Comparison of ENCODE assay signal across 27 cellular contexts in the genomic region with DNA sequence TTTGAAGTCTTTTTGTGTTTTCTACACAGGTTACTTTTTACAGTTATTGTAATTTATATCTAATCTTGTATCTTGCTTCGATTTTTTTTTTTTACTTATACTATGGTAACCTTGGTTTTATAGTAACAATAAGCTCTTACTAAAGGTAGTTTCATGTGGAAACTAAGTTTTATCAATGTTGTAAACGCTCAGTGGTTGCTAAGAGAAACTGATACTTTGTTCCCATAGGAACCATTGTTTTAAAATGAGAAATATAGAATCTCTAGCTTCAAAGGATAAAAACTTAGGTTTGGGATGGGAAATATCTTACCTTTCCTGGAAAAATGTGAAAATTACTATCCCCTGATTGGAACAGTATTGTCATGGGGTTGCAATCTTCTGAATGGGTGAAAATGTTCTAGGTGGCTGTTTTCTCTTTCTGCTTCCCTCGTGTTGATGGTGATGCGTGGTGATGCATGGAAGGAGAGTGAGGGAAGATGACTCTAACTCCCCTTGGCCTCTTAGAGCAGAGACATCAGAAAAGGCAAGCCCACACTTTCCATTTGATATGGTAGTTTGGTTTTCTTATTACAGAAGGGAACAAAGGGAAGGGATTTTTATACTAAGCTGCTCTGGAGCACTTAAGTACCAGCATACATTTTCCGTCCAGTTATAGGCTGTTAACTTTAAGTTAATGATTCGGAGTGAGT. TPM values are rescaled to one million over a fixed set of nuclear protein-coding genes. Genes with fewer than 3 reads are reported as not detected.
A peak's percentile ranks its signal among the peaks of the same experiment; 100 is the strongest.
DNase-seq lines count a peak whose midpoint lies in the region; ATAC-seq and TF ChIP-seq lines count a peak whose summit lies in the region.
"Had no signal": no experiment of that assay in that cellular context is flagged by ENCODE, and none has a peak within 500 bp of the region (broad histone marks: within the 10 kb centered on the region; RNA-seq: fewer than 3 reads in every experiment).

No MANE protein-coding gene starts in this region.

- no peaks in the 10 kb centered on the region for H3K9me3 ChIP-seq in CD4-positive, alpha-beta T cell (ENCODE audit: control insufficient read depth, low read length)
- H3K9me3 ChIP-seq in OCI-LY7 (ENCODE audit: low read length) (no peaks in the 10 kb centered on the region), SJCRH30 (replicated peaks) (no peaks in the 10 kb centered on the region)
- H3K9me3 ChIP-seq: adrenal gland, BE2C, body of pancreas, SJSA1, spleen had no signal

- POLR2A ChIA-PET in activated CD4-positive, alpha-beta memory T cell treated with anti-CD3 and anti-CD28 coated beads for 36 hours (lab: Charles Lee), result interaction anchor here (1.0 to 1.9 kb wide), 8 partner anchors 24 to 96 kb away, joined by 3 to 9 read pairs (median 4); no protein-coding TSS in a partner anchor
- POLR2A ChIA-PET in activated CD4-positive, alpha-beta memory T cell treated with anti-CD3 and anti-CD28 coated beads, Interleukin-2, amount 10 ng/mL, durations not matched to agents 7 days and 5 days (lab: Charles Lee), result interaction anchor here (1.3 kb wide), 1 partner anchor 24 kb away, joined by 4 read pairs; no protein-coding TSS in a partner anchor
- POLR2A ChIA-PET in CD4-positive, alpha-beta T cell (lab: Charles Lee), result no interaction called here
- POLR2A ChIA-PET in OCI-LY7 (lab: Charles Lee), result interaction anchor here (0.7 to 6.8 kb wide), 10 partner anchors 9 to 969 kb away, joined by 3 to 74 read pairs (median 4); no protein-coding TSS in a partner anchor

- peak; percentile 34 for ATAC-seq in CD4-positive, alpha-beta T cell (ENCODE audit: poor library complexity)
- no peak for ATAC-seq in naive B cell (ENCODE audit: low read depth in 2 of 2)
- ATAC-seq: body of pancreas, GM23338, left cardiac atrium, right cardiac atrium had no signal

- CTCF ChIA-PET in activated CD4-positive, alpha-beta memory T cell treated with anti-CD3 and anti-CD28 coated beads for 36 hours (lab: Charles Lee), result interaction anchor here (0.7 to 2.2 kb wide), 5 partner anchors 16 to 159 kb away, joined by 3 to 8 read pairs (median 3); no protein-coding TSS in a partner anchor
- CTCF ChIA-PET in activated CD4-positive, alpha-beta memory T cell treated with anti-CD3 and anti-CD28 coated beads, Interleukin-2, amount 10 ng/mL, durations not matched to agents 7 days and 5 days (lab: Charles Lee), result no interaction called here
- CTCF ChIA-PET in CD4-positive, alpha-beta T cell (lab: Charles Lee), result interaction anchor here (1.4 kb wide), 1 partner anchor 24 kb away, joined by 4 read pairs; no protein-coding TSS in a partner anchor
- CTCF ChIA-PET in OCI-LY7 (lab: Charles Lee; ENCODE audit: unreplicated experiment), result interaction anchor here (0.6 to 0.8 kb wide), 2 partner anchors 8 to 61 kb away, joined by 3 read pairs; no protein-coding TSS in a partner anchor

- DNase-seq in activated CD4-positive, alpha-beta memory T cell treated with anti-CD3 and anti-CD28 coated beads for 36 hours, result peak; percentile 55
- no peak for DNase-seq in activated CD4-positive, alpha-beta memory T cell treated with anti-CD3 and anti-CD28 coated beads, Interleukin-2, amount 10 ng/mL, durations not matched to agents 7 days and 5 days
- DNase-seq in CD4-positive, alpha-beta T cell, result no peak
- DNase-seq in OCI-LY7 (ENCODE audit: low spot score) (no peak), naive B cell (no peak), NCI-H146 treated with DMSO at 0.1 percent for 48 hours (lab: John Stamatoyannopoulos, UW; ENCODE audit: unreplicated experiment) (no peak), SJCRH30 (no peak), HuH-7.5 (ENCODE audit: low spot score) (no peak)
- DNase-seq: ACHN, adrenal gland, BE2C, body of pancreas, dermis blood vessel endothelial cell, HFFc6, KBM-7, left cardiac atrium, NCI-H1105 treated with DMSO at 0.1 percent for 48 hours, NCI-H2029, NCI-H345, right cardiac atrium, spleen, substantia nigra had no signal

- no peaks in the 10 kb centered on the region for H3K9me2 ChIP-seq in OCI-LY7 (ENCODE audit: insufficient read depth, low read length)

- intact Hi-C loops in activated CD4-positive, alpha-beta memory T cell treated with anti-CD3 and anti-CD28 coated beads for 36 hours (cut with micrococcal nuclease), result loop anchor here (1.0 kb wide), 8 partner anchors 24 to 138 kb away; partner anchors contain the start of gene BACH2
- intact Hi-C loops in CD4-positive, alpha-beta T cell (cut with DNase I, micrococcal nuclease), result no loop called here
- intact Hi-C loops in OCI-LY7 (cut with micrococcal nuclease; ENCODE audit: unreplicated experiment), result no loop called here

- H3K36me3 Mint-ChIP-seq in activated CD4-positive, alpha-beta memory T cell treated with anti-CD3 and anti-CD28 coated beads for 36 hours, result no peaks in the 10 kb centered on the region
- H3K36me3 Mint-ChIP-seq in activated CD4-positive, alpha-beta memory T cell treated with anti-CD3 and anti-CD28 coated beads, Interleukin-2, amount 10 ng/mL, durations not matched to agents 7 days and 5 days (ENCODE audit: low read depth), result no peaks in the 10 kb centered on the region
- no peaks in the 10 kb centered on the region for H3K36me3 Mint-ChIP-seq in CD4-positive, alpha-beta T cell (ENCODE audit: low read depth)
- peaks cover 0 to 5% of the 10 kb centered on the region in 2 donors for H3K36me3 Mint-ChIP-seq in naive B cell
- H3K36me3 Mint-ChIP-seq: type B pancreatic cell had no signal

- no peak for TF ChIP-seq CTCF in CD4-positive, alpha-beta T cell (IDR thresholded peaks at IDR 0.05)
- TF ChIP-seq CTCF in OCI-LY7 (conservative IDR thresholded peaks at IDR 0.05; ENCODE audit: low read length), result no peak

- peaks cover 35% of the 10 kb centered on the region for H3K4me1 Mint-ChIP-seq in activated CD4-positive, alpha-beta memory T cell treated with anti-CD3 and anti-CD28 coated beads for 36 hours (ENCODE audit: low read depth)
- peaks cover 10% of the 10 kb centered on the region for H3K4me1 Mint-ChIP-seq in activated CD4-positive, alpha-beta memory T cell treated with anti-CD3 and anti-CD28 coated beads, Interleukin-2, amount 10 ng/mL, durations not matched to agents 7 days and 5 days
- peaks cover 16% of the 10 kb centered on the region for H3K4me1 Mint-ChIP-seq in CD4-positive, alpha-beta T cell (ENCODE audit: low read depth)
- peaks cover 41 to 68% (median 50%) of the 10 kb centered on the region in 3 donors for H3K4me1 Mint-ChIP-seq in naive B cell
- H3K4me1 Mint-ChIP-seq: GM23338, neural crest cell had no signal

- H3K36me3 ChIP-seq in OCI-LY7 (ENCODE audit: insufficient read depth, low read length) (no peaks in the 10 kb centered on the region), SJCRH30 (no peaks in the 10 kb centered on the region)
- H3K36me3 ChIP-seq: adrenal gland, BE2C, SJSA1, spleen had no signal

- H3K27ac ChIP-seq in CD4-positive, alpha-beta T cell (ENCODE audit: low read depth, low read length), result no peak overlapping the region
- no peak overlapping the region for H3K27ac ChIP-seq in OCI-LY7 (ENCODE audit: low read depth, low read length, poor library complexity, severe bottlenecking)
- no peak overlapping the region for H3K27ac ChIP-seq in SJCRH30
- H3K27ac ChIP-seq: adrenal gland, body of pancreas, hepatocyte, SJSA1, spleen had no signal

- peak overlapping the region; percentile 49 for H3K27ac Mint-ChIP-seq in activated CD4-positive, alpha-beta memory T cell treated with anti-CD3 and anti-CD28 coated beads for 36 hours
- H3K27ac Mint-ChIP-seq in activated CD4-positive, alpha-beta memory T cell treated with anti-CD3 and anti-CD28 coated beads, Interleukin-2, amount 10 ng/mL, durations not matched to agents 7 days and 5 days, result no peak overlapping the region
- no peak overlapping the region for H3K27ac Mint-ChIP-seq in CD4-positive, alpha-beta T cell
- H3K27ac Mint-ChIP-seq in naive B cell, result peak overlapping the region in 5 of 6 donors; percentile 30 to 88 (median 74)
- H3K27ac Mint-ChIP-seq: GM23338, HFFc6, type B pancreatic cell had no signal

- no TSS peak for BruUV-seq in OCI-LY7 (replicated peaks; lab: Mats Ljungman, UMichigan)

- peak overlapping the region; percentile 51 for H3K4me2 ChIP-seq in OCI-LY7 (ENCODE audit: low read length)
- H3K4me2 ChIP-seq: GM23338, hepatocyte had no signal

- H2AFZ ChIP-seq in OCI-LY7 (ENCODE audit: low read length), result peak overlapping the region; percentile 66
- H2AFZ ChIP-seq: hepatocyte had no signal

- H3K27me3 Mint-ChIP-seq in activated CD4-positive, alpha-beta memory T cell treated with anti-CD3 and anti-CD28 coated beads for 36 hours, result no peaks in the 10 kb centered on the region
- H3K27me3 Mint-ChIP-seq in activated CD4-positive, alpha-beta memory T cell treated with anti-CD3 and anti-CD28 coated beads, Interleukin-2, amount 10 ng/mL, durations not matched to agents 7 days and 5 days, result peaks cover 4% of the 10 kb centered on the region
- no peaks in the 10 kb centered on the region for H3K27me3 Mint-ChIP-seq in CD4-positive, alpha-beta T cell
- H3K27me3 Mint-ChIP-seq in naive B cell, result no peaks in the 10 kb centered on the region
- H3K27me3 Mint-ChIP-seq: type B pancreatic cell had no signal

- no peak overlapping the region for H3K4me3 Mint-ChIP-seq in activated CD4-positive, alpha-beta memory T cell treated with anti-CD3 and anti-CD28 coated beads for 36 hours
- H3K4me3 Mint-ChIP-seq in activated CD4-positive, alpha-beta memory T cell treated with anti-CD3 and anti-CD28 coated beads, Interleukin-2, amount 10 ng/mL, durations not matched to agents 7 days and 5 days, result no peak overlapping the region
- no peak overlapping the region for H3K4me3 Mint-ChIP-seq in CD4-positive, alpha-beta T cell
- H3K4me3 Mint-ChIP-seq in naive B cell, result peak overlapping the region in 2 of 8 donors; percentile 0 to 18
- H3K4me3 Mint-ChIP-seq: GM23338, HFFc6, neural crest cell, type B pancreatic cell had no signal

- H3K9me3 Mint-ChIP-seq in activated CD4-positive, alpha-beta memory T cell treated with anti-CD3 and anti-CD28 coated beads for 36 hours, result no peaks in the 10 kb centered on the region
- H3K9me3 Mint-ChIP-seq in activated CD4-positive, alpha-beta memory T cell treated with anti-CD3 and anti-CD28 coated beads, Interleukin-2, amount 10 ng/mL, durations not matched to agents 7 days and 5 days, result no peaks in the 10 kb centered on the region
- H3K9me3 Mint-ChIP-seq in CD4-positive, alpha-beta T cell, result no peaks in the 10 kb centered on the region
- H3K9me3 Mint-ChIP-seq in naive B cell, result peaks cover 0 to 5% (median 0%) of the 10 kb centered on the region in 7 donors
- H3K9me3 Mint-ChIP-seq: GM23338, HFFc6, neural crest cell, type B pancreatic cell had no signal

- H3K4me3 ChIP-seq in OCI-LY7 (ENCODE audit: low read depth, low read length, poor library complexity, severe bottlenecking), result no peak overlapping the region
- H3K4me3 ChIP-seq in SJCRH30, result no peak overlapping the region
- H3K4me3 ChIP-seq: adrenal gland, body of pancreas, GM23338, hepatocyte, SJSA1, spleen had no signal

- no peaks in the 10 kb centered on the region for H4K20me1 ChIP-seq in OCI-LY7 (ENCODE audit: insufficient read depth, low read length)

- no peaks in the 10 kb centered on the region for H3K27me3 ChIP-seq in CD4-positive, alpha-beta T cell (ENCODE audit: control insufficient read depth, insufficient read depth, low read length)
- H3K27me3 ChIP-seq in SJCRH30, result no peaks in the 10 kb centered on the region
- H3K27me3 ChIP-seq: adrenal gland, body of pancreas, hepatocyte, SJSA1, spleen had no signal

- no peaks in the 10 kb centered on the region for H3K79me2 ChIP-seq in OCI-LY7 (ENCODE audit: insufficient read depth, low read depth, low read length)
- H3K79me2 ChIP-seq: hepatocyte had no signal

- H3K4me1 ChIP-seq in OCI-LY7 (ENCODE audit: insufficient read depth, low read length, poor library complexity, severe bottlenecking) (peaks cover 66% of the 10 kb centered on the region), SJCRH30 (no peaks in the 10 kb centered on the region)
- H3K4me1 ChIP-seq: adrenal gland, BE2C, body of pancreas, SJSA1 had no signal

RNA-seq across cellular contexts. Expression of gene BACH2, which starts 23.5 kb away (rescaled TPM):
- 10 to 100 TPM; 49.2 to 55.4 TPM for total RNA-seq in activated CD4-positive, alpha-beta memory T cell treated with anti-CD3 and anti-CD28 coated beads for 36 hours
- total RNA-seq in activated CD4-positive, alpha-beta memory T cell treated with anti-CD3 and anti-CD28 coated beads, Interleukin-2, amount 10 ng/mL, durations not matched to agents 7 days and 5 days, result 10 to 100 TPM; 30.3 to 31.1 TPM
- total RNA-seq in CD4-positive, alpha-beta T cell, result 100 to 1,000 TPM; 157 to 170 TPM
- 92.0 and 95.7 TPM in 2 replicates for total RNA-seq in OCI-LY7 (2014; rRNA removed; shearing (Covaris generic))
- total RNA-seq in OCI-LY7 (2022), result 163 and 265 TPM in 2 replicates
- 100 to 1,000 TPM in 1 of 6 donors, 10 to 100 TPM in 5; 31.0 to 130 (median 78.4) TPM for polyA plus RNA-seq in naive B cell (ENCODE audit: low read depth in 6 of 6)
- total RNA-seq in SJCRH30 (2014; rRNA removed; shearing (Covaris generic)), result 3.8 and 4.1 TPM in 2 replicates
- total RNA-seq: HFFc6 had no signal

Comparison
In these comparisons a context has a peak if more than half of its experiments do, and no peak if none do; other contexts are left out.
1. H3K27ac Mint-ChIP-seq: peak in activated CD4-positive, alpha-beta memory T cell treated with anti-CD3 and anti-CD28 coated beads for 36 hours (single experiment) and naive B cell (5 of 6); none in activated CD4-positive, alpha-beta memory T cell treated with anti-CD3 and anti-CD28 coated beads, Interleukin-2, amount 10 ng/mL, durations not matched to agents 7 days and 5 days (single experiment) and CD4-positive, alpha-beta T cell (single experiment).